ENCODE assay signal across 16 cellular contexts in the genomic region with DNA sequence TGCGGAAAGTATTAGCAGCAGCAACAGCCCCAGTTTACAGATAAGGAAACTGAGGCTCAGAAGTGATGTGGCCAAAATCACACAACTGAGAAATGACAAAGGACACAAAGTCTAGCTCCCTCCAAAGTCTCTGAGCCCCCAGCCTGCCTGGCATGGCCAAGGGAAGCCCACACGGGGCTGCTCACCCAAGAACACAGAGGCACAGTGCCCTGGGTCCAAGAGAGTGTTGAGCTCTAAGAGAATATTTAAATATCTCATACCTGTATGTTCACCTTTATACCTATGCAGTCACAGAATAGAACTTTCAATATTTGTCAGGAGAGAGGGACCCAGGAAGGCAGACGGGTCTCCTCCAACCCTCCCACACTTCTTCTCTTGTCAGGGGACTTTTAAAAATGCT.
"Had no signal": no experiment of that assay in that cellular context is flagged by ENCODE, and none has a peak within 500 bp of the region (broad histone marks: within the 10 kb centered on the region; RNA-seq: fewer than 3 reads in every experiment).

No MANE protein-coding gene starts in this region.

- H3K27ac ChIP-seq: neutrophil, upper lobe of right lung, WERI-Rb-1 had no signal

- H3K4me3 Mint-ChIP-seq: natural killer cell treated with Interleukin-12 subunit alpha and Interleukin-12 subunit beta and Interleukin-15 and Interleukin-18, amount 100 ng/mL, for 72 hours had no signal

- ATAC-seq: activated naive CD4-positive, alpha-beta T cell treated with anti-CD3 and anti-CD28 coated beads, Interleukin-2, amount 50 U/mL, for 72 hours; natural killer cell treated with Interleukin-12 subunit alpha and Interleukin-12 subunit beta and Interleukin-15 and Interleukin-18, amount 100 ng/mL, for 72 hours; sciatic nerve; upper lobe of right lung had no signal

- H3K27ac Mint-ChIP-seq: activated naive CD4-positive, alpha-beta T cell treated with anti-CD3 and anti-CD28 coated beads, Interleukin-2, amount 50 U/mL, for 72 hours; natural killer cell treated with Interleukin-12 subunit alpha and Interleukin-12 subunit beta and Interleukin-15 and Interleukin-18, amount 100 ng/mL, for 72 hours had no signal

- DNase-seq: activated CD4-positive, alpha-beta T cell treated with anti-CD3 and anti-CD28 coated beads for 1 hour; activated T-cell treated with anti-CD3 and anti-CD28 coated beads, Interleukin-2, amount 50 U/mL, for 1 hour; cerebellar nuclear complex; cortex of kidney; mammary epithelial cell; midbrain; stimulated activated CD4-positive, alpha-beta T cell treated with anti-CD3 and anti-CD28 coated beads, Interleukin-2, amount 100 ng/mL, for 48 hours; stimulated activated CD8-positive, alpha-beta memory T cell treated with anti-CD3 and anti-CD28 coated beads, Interleukin-4, amount 100 ng/mL, for 48 hours; stimulated activated naive CD4-positive, alpha-beta T cell; T-helper 1 cell; WERI-Rb-1 had no signal

- H3K9me3 Mint-ChIP-seq: activated naive CD4-positive, alpha-beta T cell treated with anti-CD3 and anti-CD28 coated beads, Interleukin-2, amount 50 U/mL, for 72 hours; natural killer cell treated with Interleukin-12 subunit alpha and Interleukin-12 subunit beta and Interleukin-15 and Interleukin-18, amount 100 ng/mL, for 72 hours had no signal

- H3K36me3 Mint-ChIP-seq: activated naive CD4-positive, alpha-beta T cell treated with anti-CD3 and anti-CD28 coated beads, Interleukin-2, amount 50 U/mL, for 72 hours; natural killer cell treated with Interleukin-12 subunit alpha and Interleukin-12 subunit beta and Interleukin-15 and Interleukin-18, amount 100 ng/mL, for 72 hours had no signal

- H3K27me3 Mint-ChIP-seq: natural killer cell treated with Interleukin-12 subunit alpha and Interleukin-12 subunit beta and Interleukin-15 and Interleukin-18, amount 100 ng/mL, for 72 hours had no signal
